In genomic region chr1:163170975-163171676, GRCh38 we compare ENCODE assay signal across 9 cellular contexts. TPM values are rescaled to one million over a fixed set of nuclear protein-coding genes. Genes with fewer than 3 reads are reported as not detected.
A peak's percentile ranks its signal among the peaks of the same experiment; 100 is the strongest.
DNase-seq lines count a peak whose midpoint lies in the region; ATAC-seq and TF ChIP-seq lines count a peak whose summit lies in the region.
"Had no signal": no experiment of that assay in that cellular context is flagged by ENCODE, and none has a peak within 500 bp of the region (broad histone marks: within the 10 kb centered on the region; RNA-seq: fewer than 3 reads in every experiment).

No MANE protein-coding gene starts in this region.

- H3K9me3 ChIP-seq in AG04450 (ENCODE audit: control insufficient read depth, insufficient read depth, low read length), result no peaks in the 10 kb centered on the region

- H3K36me3 Mint-ChIP-seq in GM23338 (ENCODE audit: low read depth) (no peaks in the 10 kb centered on the region), T-cell (no peaks in the 10 kb centered on the region)

- no peaks in the 10 kb centered on the region for H3K79me2 ChIP-seq in GM23338 (replicated peaks; ENCODE audit: insufficient read depth)

- H3K27me3 ChIP-seq in AG04450 (ENCODE audit: control insufficient read depth, insufficient read depth, low read length), result no peaks in the 10 kb centered on the region
- H3K27me3 ChIP-seq in GM23338 (ENCODE audit: insufficient read depth), result no peaks in the 10 kb centered on the region

- DNase-seq in AG04450 (ENCODE audit: low read depth, low spot score), result no peak
- peak; percentile 15 for DNase-seq in GM23338 (ENCODE audit: low spot score)
- DNase-seq in SHP77 treated with DMSO at 0.1 percent for 48 hours (lab: John Stamatoyannopoulos, UW), result peak; percentile 26
- DNase-seq in left ventricle myocardium superior, result no peak
- no peak for DNase-seq in NCI-H1048 (lab: John Stamatoyannopoulos, UW)
- no peak for DNase-seq in T-cell
- no peak for DNase-seq in activated CD8-positive, alpha-beta memory T cell treated with anti-CD3 and anti-CD28 coated beads for 24 hours
- DNase-seq: NCI-H1105 treated with DMSO at 0.1 percent for 48 hours had no signal

- ATAC-seq in GM23338, result peak; percentile 40; the same call in 1 of the 3 replicates
- ATAC-seq in left ventricle myocardium superior, result peak; percentile 35
- no peak for ATAC-seq in HG03565 (IDR thresholded peaks at IDR 0.05; ENCODE audit: unreplicated experiment)
- ATAC-seq in T-cell (replicated peaks in 1 of 4), result no peak

- peaks cover 20% of the 10 kb centered on the region; the same call in 1 of the 2 replicates for H3K4me1 ChIP-seq in GM23338 (ENCODE audit: insufficient read depth)

- H3K9me2 ChIP-seq in GM23338 (ENCODE audit: insufficient read depth), result no peaks in the 10 kb centered on the region

- intact Hi-C loops in left ventricle myocardium superior (cut with micrococcal nuclease), result loop anchor here (5.0 to 10.0 kb wide), 3 partner anchors 99 to 319 kb away; no protein-coding TSS in a partner anchor

- CTCF ChIA-PET in AG04450 (lab: Charles Lee), result interaction anchor here (0.8 to 2.2 kb wide), 12 partner anchors 8 to 323 kb away, joined by 3 to 18 read pairs (median 4); no protein-coding TSS in a partner anchor
- CTCF ChIA-PET in T-cell (lab: Charles Lee), result no interaction called here

- POLR2A ChIA-PET in AG04450 (lab: Yijun Ruan, JAX) (no interaction called here), T-cell (lab: Charles Lee) (no interaction called here)

- H3K4me1 Mint-ChIP-seq in GM23338 (peaks cover 25% of the 10 kb centered on the region), T-cell (no peaks in the 10 kb centered on the region)

- H3K27ac Mint-ChIP-seq in GM23338, result no peak overlapping the region
- no peak overlapping the region for H3K27ac Mint-ChIP-seq in T-cell

- H4K20me1 ChIP-seq in GM23338 (replicated peaks; ENCODE audit: insufficient read depth), result no peaks in the 10 kb centered on the region

- no peaks in the 10 kb centered on the region for H3F3A ChIP-seq in GM23338 (replicated peaks; ENCODE audit: low read depth)

- no peaks in the 10 kb centered on the region for H3K27me3 Mint-ChIP-seq in GM23338 (ENCODE audit: insufficient read depth, low read depth, poor library complexity)
- H3K27me3 Mint-ChIP-seq in T-cell, result peaks cover 13 to 14% of the 10 kb centered on the region in 2 donors

- H3K27ac ChIP-seq in AG04450 (ENCODE audit: low read depth, low read length) (no peak overlapping the region), GM23338 (ENCODE audit: low read depth) (no peak overlapping the region)

- H3K9me3 Mint-ChIP-seq in GM23338 (no peaks in the 10 kb centered on the region), T-cell (no peaks in the 10 kb centered on the region)

- H3K4me3 Mint-ChIP-seq in GM23338, result no peak overlapping the region
- H3K4me3 Mint-ChIP-seq in T-cell, result no peak overlapping the region

- no peak overlapping the region for H3K4me2 ChIP-seq in GM23338

- H3K4me3 ChIP-seq in AG04450 (ENCODE audit: low read depth, low read length) (no peak overlapping the region), GM23338 (no peak overlapping the region)

- no peak overlapping the region for H2AFZ ChIP-seq in GM23338

- H3K36me3 ChIP-seq in GM23338 (ENCODE audit: insufficient read depth), result no peaks in the 10 kb centered on the region

- TF ChIP-seq CTCF in AG04450 (IDR thresholded peaks at IDR 0.05; ENCODE audit: low read depth, low read length) (peak; percentile 59), GM23338 (conservative IDR thresholded peaks at IDR 0.05; ENCODE audit: low read depth in 2 of 2) (peak; percentile 40 to 44)

TF ChIP-seq in GM23338, 12 proteins besides CTCF, POLR2A, EP300 and RAD21:
- TF ChIP-seq ETS1 (IDR thresholded peaks at IDR 0.05), result no peak
- TF ChIP-seq ZNF462 (CRISPR knock-in tag; IDR thresholded peaks at IDR 0.05), result no peak
- TF ChIP-seq NANOG (IDR thresholded peaks at IDR 0.05; ENCODE audit: borderline replicate concordance), result no peak
- no peak for TF ChIP-seq ZNF114 (CRISPR knock-in tag; IDR thresholded peaks at IDR 0.05)
- TF ChIP-seq CREB1 (CRISPR knock-in tag; IDR thresholded peaks at IDR 0.05; ENCODE audit: low read depth), result no peak
- no peak for TF ChIP-seq EZH2 (IDR thresholded peaks at IDR 0.05; ENCODE audit: low read depth, unreplicated experiment)
- TF ChIP-seq JUNB (IDR thresholded peaks at IDR 0.05; ENCODE audit: unreplicated experiment), result no peak
- TF ChIP-seq ZNF331 (CRISPR knock-in tag; IDR thresholded peaks at IDR 0.05; ENCODE audit: low read depth), result no peak
- TF ChIP-seq STAT1 (IDR thresholded peaks at IDR 0.05; ENCODE audit: unreplicated experiment), result no peak
- no peak for TF ChIP-seq EZH2phosphoT487 (IDR thresholded peaks at IDR 0.05; ENCODE audit: unreplicated experiment)

RNA-seq across cellular contexts. Expression of gene RGS5, which starts 31.6 kb away (rescaled TPM):
- polyA plus RNA-seq in AG04450 (2011; rRNA removed) (11.3 and 13.8 TPM in 2 replicates), GM23338 (2016; fragmentation: Nextera tagmentation; extraction: Ambion mirVana) (18.4 and 23.4 TPM in 2 replicates)
- polyA minus RNA-seq in AG04450 (2011; rRNA and poly(A)+ RNA removed), result 6.0 and 7.0 TPM in 2 replicates
- total RNA-seq in GM23338 (2014; rRNA removed; shearing (Covaris generic)), result 42.7 and 48.3 TPM in 2 replicates
- total RNA-seq in left ventricle myocardium superior (278 TPM), T-cell (1 to 10 TPM; 1.9 to 4.5 (median 3.4) TPM)

Comparison
In these comparisons a context has a peak if more than half of its experiments do, and no peak if none do; other contexts are left out.
1. DNase-seq: peak in GM23338 (single experiment) and SHP77 treated with DMSO at 0.1 percent for 48 hours (single experiment); none in AG04450 (single experiment), left ventricle myocardium superior (single experiment), NCI-H1048 (single experiment), T-cell (0 of 34) and activated CD8-positive, alpha-beta memory T cell treated with anti-CD3 and anti-CD28 coated beads for 24 hours (single experiment).
2. ATAC-seq: peak in GM23338 (single experiment) and left ventricle myocardium superior (single experiment); none in HG03565 (single experiment) and T-cell (0 of 4).